ENCODE assay signal across 10 cellular contexts in genomic region chr11:65594991-65595920, GRCh38. TPM values are rescaled to one million over a fixed set of nuclear protein-coding genes. Genes with fewer than 3 reads are reported as not detected.
DNase-seq lines count a peak whose midpoint lies in the region; ATAC-seq and TF ChIP-seq lines count a peak whose summit lies in the region.
"Had no signal": no experiment of that assay in that cellular context is flagged by ENCODE, and none has a peak within 500 bp of the region (broad histone marks: within the 10 kb centered on the region; RNA-seq: fewer than 3 reads in every experiment).

A gene with protein sequence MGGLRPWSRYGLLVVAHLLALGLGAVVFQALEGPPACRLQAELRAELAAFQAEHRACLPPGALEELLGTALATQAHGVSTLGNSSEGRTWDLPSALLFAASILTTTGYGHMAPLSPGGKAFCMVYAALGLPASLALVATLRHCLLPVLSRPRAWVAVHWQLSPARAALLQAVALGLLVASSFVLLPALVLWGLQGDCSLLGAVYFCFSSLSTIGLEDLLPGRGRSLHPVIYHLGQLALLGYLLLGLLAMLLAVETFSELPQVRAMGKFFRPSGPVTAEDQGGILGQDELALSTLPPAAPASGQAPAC (minus strand): TSS chr11:65595800. CDS start chr11:65595772, 28 bp downstream.

- ATAC-seq in DND-41 (ENCODE audit: insufficient read depth, low read depth) (peak; percentile 5; the same call in 1 of the 3 replicates), naive B cell (ENCODE audit: low read depth in 2 of 2) (no peak), HG03175 (IDR thresholded peaks at IDR 0.05; ENCODE audit: unreplicated experiment) (no peak), GM18519 (IDR thresholded peaks at IDR 0.05; ENCODE audit: low FRiP score, unreplicated experiment) (no peak), HG03442 (IDR thresholded peaks at IDR 0.05; ENCODE audit: unreplicated experiment) (no peak)
- ATAC-seq in activated CD8-positive, alpha-beta T cell treated with anti-CD3 and anti-CD28 coated beads for 36 hours, result peak; percentile 26

- H3K4me1 ChIP-seq in DND-41 (ENCODE audit: insufficient read depth, low read length), result no peaks in the 10 kb centered on the region
- H3K4me1 ChIP-seq in A673 (ENCODE audit: insufficient read depth, low read length, poor library complexity, severe bottlenecking), result peaks cover 5% of the 10 kb centered on the region

- H3K27ac ChIP-seq in DND-41 (ENCODE audit: low read length) (no peak within 1 kb of the TSS), A673 (ENCODE audit: low read depth, low read length, poor library complexity, severe bottlenecking) (no peak within 1 kb of the TSS)

- no peak within 1 kb of the TSS for H2AFZ ChIP-seq in DND-41 (ENCODE audit: low read depth, low read length)

- H3K4me3 ChIP-seq in DND-41 (ENCODE audit: low read depth in 1 of 2, low read length in 2 of 2), result no peak within 1 kb of the TSS
- H3K4me3 ChIP-seq in A673 (ENCODE audit: low read depth, low read length, poor library complexity, severe bottlenecking), result no peak within 1 kb of the TSS

- peaks cover 10% of the 10 kb centered on the region for H3K36me3 Mint-ChIP-seq in activated CD8-positive, alpha-beta T cell treated with anti-CD3 and anti-CD28 coated beads for 36 hours (ENCODE audit: low read depth)
- no peaks in the 10 kb centered on the region for H3K36me3 Mint-ChIP-seq in naive B cell

- no peak within 1 kb of the TSS for H3K4me2 ChIP-seq in DND-41 (ENCODE audit: insufficient read depth, low read length)

- POLR2A ChIA-PET in activated CD8-positive, alpha-beta T cell treated with anti-CD3 and anti-CD28 coated beads for 36 hours (lab: Charles Lee), result interaction anchor here (0.6 to 5.7 kb wide), 11 partner anchors 8 to 56 kb away, joined by 3 to 39 read pairs (median 8); partner anchors contain the start of genes EHBP1L1, MAP3K11 and PCNX3
- POLR2A ChIA-PET in A673 (lab: Charles Lee; ENCODE audit: low non-redundant PET), result interaction anchor here (0.5 kb wide), 1 partner anchor 68 kb away, joined by 7 read pairs; the partner anchor contains the start of gene RELA

- intact Hi-C loops in activated CD8-positive, alpha-beta T cell treated with anti-CD3 and anti-CD28 coated beads for 36 hours (cut with micrococcal nuclease), result loop anchor here (2.0 kb wide), 1 partner anchor 14 kb away; no protein-coding TSS in a partner anchor
- intact Hi-C loops in A673 (cut with micrococcal nuclease; ENCODE audit: unreplicated experiment), result no loop called here

- BruUV-seq in A673 (replicated peaks; lab: Mats Ljungman, UMichigan), result no TSS peak

- H3K27me3 Mint-ChIP-seq in activated CD8-positive, alpha-beta T cell treated with anti-CD3 and anti-CD28 coated beads for 36 hours, result no peaks in the 10 kb centered on the region
- H3K27me3 Mint-ChIP-seq in naive B cell, result no peaks in the 10 kb centered on the region

- H3K27ac Mint-ChIP-seq in activated CD8-positive, alpha-beta T cell treated with anti-CD3 and anti-CD28 coated beads for 36 hours, result peak within 1 kb of the TSS; percentile 25
- H3K27ac Mint-ChIP-seq in naive B cell, result peak within 1 kb of the TSS in 5 of 6 donors; percentile 22 to 57 (median 30)

- no peaks in the 10 kb centered on the region for H3K9me3 Mint-ChIP-seq in activated CD8-positive, alpha-beta T cell treated with anti-CD3 and anti-CD28 coated beads for 36 hours
- H3K9me3 Mint-ChIP-seq in naive B cell, result no peaks in the 10 kb centered on the region

- H3K36me3 ChIP-seq in DND-41 (ENCODE audit: insufficient read depth, low read length) (peaks cover 45% of the 10 kb centered on the region), A673 (ENCODE audit: insufficient read depth, low read length, poor library complexity, severe bottlenecking) (peaks cover 17% of the 10 kb centered on the region)

- peaks cover 16% of the 10 kb centered on the region for H3K4me1 Mint-ChIP-seq in activated CD8-positive, alpha-beta T cell treated with anti-CD3 and anti-CD28 coated beads for 36 hours (ENCODE audit: low read depth)
- peaks cover 6 to 10% (median 9%) of the 10 kb centered on the region in 3 donors for H3K4me1 Mint-ChIP-seq in naive B cell

- CTCF ChIA-PET in activated CD8-positive, alpha-beta T cell treated with anti-CD3 and anti-CD28 coated beads for 36 hours (lab: Charles Lee), result interaction anchor here (1.4 to 5.3 kb wide), 9 partner anchors 9 to 185 kb away, joined by 3 to 47 read pairs (median 12); partner anchors contain the start of genes FAM89B, MAP3K11 and ZNRD2
- CTCF ChIA-PET in A673 (lab: Charles Lee), result interaction anchor here (1.0 to 1.7 kb wide), 3 partner anchors 23 to 54 kb away, joined by 4 to 12 read pairs (median 4); partner anchors contain the start of gene FAM89B

- H3K9ac ChIP-seq in DND-41 (ENCODE audit: low read depth, low read length), result no peak within 1 kb of the TSS

- H3K9me3 ChIP-seq in DND-41 (ENCODE audit: insufficient read depth, low read length, severe bottlenecking) (no peaks in the 10 kb centered on the region), A673 (ENCODE audit: low read depth, low read length, poor library complexity, severe bottlenecking) (no peaks in the 10 kb centered on the region)

- DNase-seq in AG08395 (ENCODE audit: low spot score) (peak; percentile 27), DND-41 (no peak), naive B cell (no peak), A673 (ENCODE audit: low spot score) (no peak)
- no peak for DNase-seq in activated CD8-positive, alpha-beta T cell treated with anti-CD3 and anti-CD28 coated beads for 36 hours
- DNase-seq: hypothalamus, NCI-H524 treated with DMSO at 0.1 percent for 48 hours had no signal

- H4K20me1 ChIP-seq in DND-41 (ENCODE audit: insufficient read depth, low read length), result no peaks in the 10 kb centered on the region; the same call in 1 of the 2 replicates

- no peaks in the 10 kb centered on the region for H3K27me3 ChIP-seq in DND-41 (ENCODE audit: insufficient read depth, low read length, poor library complexity)
- H3K27me3 ChIP-seq in A673 (replicated peaks; ENCODE audit: insufficient read depth, low read depth, low read length, poor library complexity), result no peaks in the 10 kb centered on the region

- TF ChIP-seq CTCF in DND-41 (IDR thresholded peaks at IDR 0.05; ENCODE audit: borderline replicate concordance, extremely low read depth, low read length, poor library complexity, severe bottlenecking) (no peak), A673 (conservative IDR thresholded peaks at IDR 0.05; ENCODE audit: low read depth, low read length) (no peak)
- no peak for TF ChIP-seq CTCF in activated CD8-positive, alpha-beta T cell treated with anti-CD3 and anti-CD28 coated beads for 36 hours (IDR thresholded peaks at IDR 0.05)

- no peaks in the 10 kb centered on the region for H3K79me2 ChIP-seq in DND-41 (ENCODE audit: insufficient read depth, low read length)

- no peak within 1 kb of the TSS for H3K4me3 Mint-ChIP-seq in activated CD8-positive, alpha-beta T cell treated with anti-CD3 and anti-CD28 coated beads for 36 hours
- H3K4me3 Mint-ChIP-seq in naive B cell, result peak within 1 kb of the TSS in 1 of 8 donors; percentile 48

RNA-seq across cellular contexts. Expression of the gene that starts here (rescaled TPM):
- total RNA-seq in activated CD8-positive, alpha-beta T cell treated with anti-CD3 and anti-CD28 coated beads for 36 hours, result under 1 TPM in 1 of 2 experiments, not detected in 1; 0.77 TPM
- polyA plus RNA-seq in naive B cell (ENCODE audit: low read depth in 6 of 6), result not detected
- total RNA-seq in A673 (2021), result 1.7 and 2.3 TPM in 2 replicates

Comparison
In these comparisons a context has a peak if more than half of its experiments do, and no peak if none do; other contexts are left out.
1. Peak in ATAC-seq in activated CD8-positive, alpha-beta T cell treated with anti-CD3 and anti-CD28 coated beads for 36 hours; RNA of the gene not detected or under 1 TPM.